ENCODE assay signal across 8 cellular contexts in genomic region chr19:44905437-44906160, GRCh38. TPM values are rescaled to one million over a fixed set of nuclear protein-coding genes. Genes with fewer than 3 reads are reported as not detected.
DNase-seq lines count a peak whose midpoint lies in the region; ATAC-seq and TF ChIP-seq lines count a peak whose summit lies in the region.

Gene APOE (plus strand): TSS chr19:44905796. CDS start chr19:44906625, 829 bp downstream.

- H3K18ac ChIP-seq in trophoblast cell (ENCODE audit: low read length): peak within 1 kb of the TSS; percentile 86

- ATAC-seq in Right ventricle myocardium inferior: peak; percentile 21
- no peak for ATAC-seq in GM18867 (IDR thresholded peaks at IDR 0.05; ENCODE audit: unreplicated experiment)
- ATAC-seq in HG03045 (IDR thresholded peaks at IDR 0.05; ENCODE audit: unreplicated experiment): no peak

- H4K12ac ChIP-seq in trophoblast cell (ENCODE audit: low read depth, low read length): peak within 1 kb of the TSS; percentile 68

- peak within 1 kb of the TSS; percentile 91 for H3K9ac ChIP-seq in ES-I3 (ENCODE audit: low read depth, low read length)
- peak within 1 kb of the TSS; percentile 88 for H3K9ac ChIP-seq in trophoblast cell (ENCODE audit: low read length)

- H3K4me3 ChIP-seq in trophoblast cell (ENCODE audit: low read depth, low read length): peak within 1 kb of the TSS; percentile 82
- no peak within 1 kb of the TSS for H3K4me3 ChIP-seq in effector memory CD4-positive, alpha-beta T cell (ENCODE audit: insufficient read depth, low read depth, low read length, poor library complexity, severe bottlenecking)

- peaks cover 4% of the 10 kb centered on the region for H3K79me2 ChIP-seq in trophoblast cell (ENCODE audit: control insufficient read depth, insufficient read depth, low read length, poor library complexity)

- DNase-seq in Right ventricle myocardium inferior (ENCODE audit: missing footprints) (peak; percentile 51), trophoblast cell (no peak), cortex of kidney (lab: John Stamatoyannopoulos, UW) (no peak)
- DNase-seq in effector memory CD4-positive, alpha-beta T cell: no peak

- H3K23ac ChIP-seq in trophoblast cell (ENCODE audit: low read length): no peak within 1 kb of the TSS

- peak within 1 kb of the TSS; percentile 81 for H4K8ac ChIP-seq in trophoblast cell (ENCODE audit: low read depth, low read length)

- H3K36me3 ChIP-seq in ES-I3 (ENCODE audit: insufficient read depth, low read length): peaks cover 16% of the 10 kb centered on the region
- peaks cover 47 to 48% of the 10 kb centered on the region in 2 experiments for H3K36me3 ChIP-seq in trophoblast cell (ENCODE audit: control insufficient read depth in 1 of 2, insufficient read depth in 2 of 2, low read length in 2 of 2)
- H3K36me3 ChIP-seq in effector memory CD4-positive, alpha-beta T cell (ENCODE audit: control insufficient read depth, insufficient read depth, low read length): peaks cover 14% of the 10 kb centered on the region

- H3K79me1 ChIP-seq in trophoblast cell (ENCODE audit: low read length): peaks cover 10% of the 10 kb centered on the region

- H2AK5ac ChIP-seq in trophoblast cell (ENCODE audit: low read length): peak within 1 kb of the TSS; percentile 73

- peak within 1 kb of the TSS; percentile 93 for H3K4ac ChIP-seq in trophoblast cell (ENCODE audit: low read depth, low read length)

- peaks cover 12% of the 10 kb centered on the region; the same call in 1 of the 2 replicates for H3K4me1 ChIP-seq in ES-I3 (ENCODE audit: insufficient read depth, low read length)
- H3K4me1 ChIP-seq in trophoblast cell (ENCODE audit: control insufficient read depth in 1 of 2, insufficient read depth in 2 of 2, low read length in 2 of 2): peaks cover 3 to 6% of the 10 kb centered on the region in 2 experiments
- H3K4me1 ChIP-seq in effector memory CD4-positive, alpha-beta T cell (ENCODE audit: control insufficient read depth, insufficient read depth, low read length, poor library complexity, severe bottlenecking): no peaks in the 10 kb centered on the region

- H3K14ac ChIP-seq in trophoblast cell (ENCODE audit: low read length): peak within 1 kb of the TSS; percentile 79

- peak within 1 kb of the TSS; percentile 42 for H2BK12ac ChIP-seq in trophoblast cell (ENCODE audit: low read length)

- H3K4me2 ChIP-seq in trophoblast cell (ENCODE audit: low read length): peak within 1 kb of the TSS; percentile 66

- peak within 1 kb of the TSS; percentile 37; the same call in 1 of the 2 replicates for H3K27ac ChIP-seq in VCaP
- peak within 1 kb of the TSS; percentile 65 for H3K27ac ChIP-seq in trophoblast cell (ENCODE audit: low read depth, low read length)
- no peak within 1 kb of the TSS for H3K27ac ChIP-seq in effector memory CD4-positive, alpha-beta T cell (ENCODE audit: insufficient read depth, low read length, poor library complexity, severe bottlenecking)

- intact Hi-C loops in Right ventricle myocardium inferior (cut with DNase I): loop anchor here (2.0 to 10.0 kb wide), 2 partner anchors 45 to 429 kb away; no protein-coding TSS in a partner anchor

- no peak for TF ChIP-seq CTCF in VCaP (conservative IDR thresholded peaks at IDR 0.05)

- H3K9me3 ChIP-seq in ES-I3 (ENCODE audit: control insufficient read depth, insufficient read depth, low read length) (no peaks in the 10 kb centered on the region), trophoblast cell (ENCODE audit: insufficient read depth, low read depth, low read length) (peaks cover 1% of the 10 kb centered on the region)
- H3K9me3 ChIP-seq in effector memory CD4-positive, alpha-beta T cell (ENCODE audit: control insufficient read depth, low read length): no peaks in the 10 kb centered on the region

- H2BK120ac ChIP-seq in trophoblast cell (ENCODE audit: insufficient read depth, low read length, poor library complexity): peak within 1 kb of the TSS; percentile 64

- H3K27me3 ChIP-seq in trophoblast cell (ENCODE audit: insufficient read depth, low read length): no peaks in the 10 kb centered on the region
- peaks cover 15% of the 10 kb centered on the region for H3K27me3 ChIP-seq in effector memory CD4-positive, alpha-beta T cell (replicated peaks; ENCODE audit: control insufficient read depth, insufficient read depth, low read length, poor library complexity, severe bottlenecking)

- H2BK5ac ChIP-seq in trophoblast cell (ENCODE audit: low read depth, low read length, poor library complexity): peak within 1 kb of the TSS; percentile 65

- WGBS in trophoblast cell (ENCODE audit: extremely low coverage, insufficient coverage, insufficient read length): no CpG with 5 or more reads among the region's 20 CpGs

- H2AFZ ChIP-seq in trophoblast cell (ENCODE audit: insufficient read depth, low read length, poor library complexity): peak within 1 kb of the TSS; percentile 86

- H4K91ac ChIP-seq in trophoblast cell (ENCODE audit: low read depth, low read length): peak within 1 kb of the TSS; percentile 78

RNA-seq across cellular contexts. Expression of gene APOE, which starts in this region (rescaled TPM):
- total RNA-seq in Right ventricle myocardium inferior: 9.9 TPM
- 836 and 837 TPM in 2 replicates for polyA plus RNA-seq in trophoblast cell (2013)
